Comparison of ENCODE assay signal across 8 cellular contexts in genomic region chr1:225656259-225656655, GRCh38. TPM values are rescaled to one million over a fixed set of nuclear protein-coding genes. Genes with fewer than 3 reads are reported as not detected.
DNase-seq lines count a peak whose midpoint lies in the region; ATAC-seq and TF ChIP-seq lines count a peak whose summit lies in the region.
"Not testable (repeated sequence)": the region's sequence is repeated elsewhere in the genome, so short reads cannot be mapped to it uniquely, and the experiment has no call there.
"Had no signal": no experiment of that assay in that cellular context is flagged by ENCODE, and none has a peak within 500 bp of the region (broad histone marks: within the 10 kb centered on the region; RNA-seq: fewer than 3 reads in every experiment).

No MANE protein-coding gene starts in this region.

- dilution Hi-C loops in mammary epithelial cell (cut with HindIII; ENCODE audit: low sequenced_read_pairs) = not testable (repeated sequence)

- peak overlapping the region; percentile 76 for H3K4me2 ChIP-seq in GM23248 (ENCODE audit: unreplicated experiment)
- peak overlapping the region; percentile 43 for H3K4me2 ChIP-seq in mammary epithelial cell (ENCODE audit: insufficient read depth, low read depth, low read length)

- not testable (repeated sequence) for TF ChIP-seq CTCF in mammary epithelial cell (conservative IDR thresholded peaks at IDR 0.05 in 1 of 2, IDR thresholded peaks at IDR 0.05 in 1 of 2; ENCODE audit: extremely low read depth in 1 of 2, insufficient read depth in 1 of 2, low read depth in 1 of 2, low read length in 2 of 2); heart right ventricle (IDR thresholded peaks at IDR 0.05); thoracic aorta (IDR thresholded peaks at IDR 0.05)

- H3K79me2 ChIP-seq in GM23248 (ENCODE audit: insufficient read depth) (peaks cover 15% of the 10 kb centered on the region), mammary epithelial cell (ENCODE audit: insufficient read depth, low read length) (peaks cover 16% of the 10 kb centered on the region)

- H3F3A ChIP-seq in GM23248 (ENCODE audit: insufficient read depth) = peaks cover 57% of the 10 kb centered on the region

- H3K4me1 ChIP-seq in GM23248 (ENCODE audit: insufficient read depth) = peaks cover 45% of the 10 kb centered on the region
- peaks cover 35% of the 10 kb centered on the region for H3K4me1 ChIP-seq in SJCRH30
- H3K4me1 ChIP-seq in mammary epithelial cell (ENCODE audit: insufficient read depth, low read length) = peaks cover 37% of the 10 kb centered on the region
- H3K4me1 ChIP-seq in heart right ventricle = peaks cover 0 to 59% (median 26%) of the 10 kb centered on the region in 9 donors
- peaks cover 40% of the 10 kb centered on the region for H3K4me1 ChIP-seq in muscle layer of colon (ENCODE audit: insufficient read depth, low read length)
- H3K4me1 ChIP-seq in rectal smooth muscle tissue (ENCODE audit: control insufficient read depth, insufficient read depth, low read length) = peaks cover 20% of the 10 kb centered on the region
- H3K4me1 ChIP-seq in thoracic aorta (ENCODE audit: control insufficient read depth in 1 of 2, low read depth in 2 of 2) = peaks cover 10 to 61% of the 10 kb centered on the region in 2 donors

- peak overlapping the region; percentile 35 for H3K9ac ChIP-seq in GM23248
- not testable (repeated sequence) for H3K9ac ChIP-seq in mammary epithelial cell (ENCODE audit: insufficient read depth, low read length); muscle layer of colon (ENCODE audit: low read length); rectal smooth muscle tissue (ENCODE audit: low read length)

- H3K4me3 ChIP-seq in GM23248 = peak overlapping the region; percentile 34
- H3K4me3 ChIP-seq in SJCRH30; mammary epithelial cell (replicated peaks in 1 of 3; ENCODE audit: insufficient read depth in 1 of 3, low read depth in 2 of 3, low read length in 3 of 3); heart right ventricle; muscle layer of colon (ENCODE audit: low read depth in 1 of 2, low read length in 2 of 2); rectal smooth muscle tissue (ENCODE audit: low read length); thoracic aorta: not testable (repeated sequence)

- not testable (repeated sequence) for H4K20me1 ChIP-seq in GM23248 (ENCODE audit: insufficient read depth); mammary epithelial cell (ENCODE audit: insufficient read depth, low read length)

- not testable (repeated sequence) for H3K9me3 ChIP-seq in GM23248 (ENCODE audit: low read depth); SJCRH30 (replicated peaks); mammary epithelial cell (replicated peaks; ENCODE audit: insufficient read depth, low read length); heart right ventricle; muscle layer of colon (ENCODE audit: low read length); thoracic aorta

- BruUV-seq in mammary epithelial cell (replicated peaks; lab: Mats Ljungman, UMichigan) = not testable (repeated sequence)

- CTCF ChIA-PET in mammary epithelial cell (lab: Charles Lee; ENCODE audit: low non-redundant PET) = not testable (repeated sequence)

- ATAC-seq in heart right ventricle; thoracic aorta (ENCODE audit: insufficient number of reproducible peaks, low FRiP score, low read depth): not testable (repeated sequence)

- H3K27ac ChIP-seq in GM23248 (peak overlapping the region; percentile 94), SJCRH30 (peak overlapping the region; percentile 99), mammary epithelial cell (ENCODE audit: insufficient read depth, low read depth, low read length) (peak overlapping the region; percentile 4), heart right ventricle (peak overlapping the region in 7 of 10 donors; percentile 1 to 100 (median 95)), muscle layer of colon (ENCODE audit: low read depth, low read length) (peak overlapping the region; percentile 90), rectal smooth muscle tissue (ENCODE audit: low read depth, low read length) (peak overlapping the region; percentile 99), thoracic aorta (peak overlapping the region; percentile 98 to 99)

- in situ Hi-C loops in GM23248 (cut with MboI) = not testable (repeated sequence)
- in situ Hi-C loops in mammary epithelial cell (cut with MboI; ENCODE audit: low sequenced_read_pairs in 2 of 2) = loop anchor here in 1 of 2 donors (25.0 kb wide), 1 partner anchor 106 kb away; no protein-coding TSS in a partner anchor

- not testable (repeated sequence) for H3K27me3 ChIP-seq in GM23248 (replicated peaks; ENCODE audit: insufficient read depth); SJCRH30; mammary epithelial cell (ENCODE audit: insufficient read depth, low read length); muscle layer of colon (ENCODE audit: control insufficient read depth in 1 of 2, insufficient read depth in 2 of 2, low read length in 2 of 2); rectal smooth muscle tissue (ENCODE audit: control insufficient read depth, insufficient read depth, low read length); thoracic aorta (replicated peaks; ENCODE audit: insufficient read depth)
- H3K27me3 ChIP-seq in heart right ventricle = peaks cover 0 to 31% (median 0%) of the 10 kb centered on the region in 7 donors

- H3K36me3 ChIP-seq in GM23248 (ENCODE audit: low read depth); SJCRH30; mammary epithelial cell (ENCODE audit: insufficient read depth, low read length); heart right ventricle; muscle layer of colon (ENCODE audit: insufficient read depth, low read length); rectal smooth muscle tissue (ENCODE audit: control insufficient read depth, insufficient read depth, low read length); thoracic aorta: not testable (repeated sequence)

- H2AFZ ChIP-seq in GM23248; mammary epithelial cell (ENCODE audit: low read depth, low read length): not testable (repeated sequence)

- DNase-seq in GM23248; SJCRH30; mammary epithelial cell; heart right ventricle; thoracic aorta (ENCODE audit: low spot score): not testable (repeated sequence)

- H3K9me2 ChIP-seq in GM23248 (ENCODE audit: insufficient read depth) = not testable (repeated sequence)

- intact Hi-C loops in mammary epithelial cell (cut with micrococcal nuclease) (loop anchor here (10.0 kb wide), 1 partner anchor 319 kb away; no protein-coding TSS in a partner anchor), heart right ventricle (cut with DNase I) (loop anchor here in 7 of 10 donors (2.0 to 10.0 kb wide), 10 partner anchors 36 to 181 kb away; no protein-coding TSS in a partner anchor)

- 51 to 55% methylated on average over 3 of the region's 3 CpGs for WGBS in GM23248 (ENCODE audit: low coverage in 1 of 2, low lambda C conversion rate in 2 of 2, missing lambda C conversion rate in 2 of 2), 2 experiments
- 83% methylated on average over 3 of the region's 3 CpGs for WGBS in mammary epithelial cell (ENCODE audit: low coverage, missing lambda C conversion rate)
- WGBS in heart right ventricle, 2 donors = 91 to 93% methylated on average over 3 of the region's 3 CpGs

RNA-seq across cellular contexts. Expression of gene ENAH, which starts 3.3 kb away (rescaled TPM):
- 113 and 125 TPM in 2 replicates for total RNA-seq in GM23248 (2014; rRNA removed; shearing (Covaris generic))
- polyA plus RNA-seq in GM23248 (2016; fragmentation: Nextera tagmentation; extraction: Ambion mirVana) = 35.5 and 40.1 TPM in 2 replicates
- total RNA-seq in SJCRH30 (2014; rRNA removed; shearing (Covaris generic)) = 206 and 246 TPM in 2 replicates
- 100 to 1,000 TPM; 109 to 117 TPM for total RNA-seq in mammary epithelial cell
- 37.1 TPM for polyA plus RNA-seq in mammary epithelial cell
- 48.6 TPM for polyA minus RNA-seq in mammary epithelial cell
- 100 to 1,000 TPM in 6 of 10 donors, 10 to 100 TPM in 4; 63.3 to 201 (median 115) TPM for total RNA-seq in heart right ventricle
- 10 to 100 TPM; 12.4 to 16.4 TPM for polyA plus RNA-seq in heart right ventricle
- 100 to 1,000 TPM; 111 to 119 TPM for total RNA-seq in thoracic aorta
- polyA plus RNA-seq: CD14-positive monocyte had no signal

Comparison
In these comparisons a context has a peak if more than half of its experiments do, and no peak if none do; other contexts are left out.
1. H3K27ac ChIP-seq: peak in every context shown above with its lines; median percentile 99 in SJCRH30; 99 in rectal smooth muscle tissue; 98 in thoracic aorta; 95 in heart right ventricle; 94 in GM23248; 90 in muscle layer of colon; 4 in mammary epithelial cell.